Comparison of ENCODE assay signal across 26 cellular contexts in the genomic region with DNA sequence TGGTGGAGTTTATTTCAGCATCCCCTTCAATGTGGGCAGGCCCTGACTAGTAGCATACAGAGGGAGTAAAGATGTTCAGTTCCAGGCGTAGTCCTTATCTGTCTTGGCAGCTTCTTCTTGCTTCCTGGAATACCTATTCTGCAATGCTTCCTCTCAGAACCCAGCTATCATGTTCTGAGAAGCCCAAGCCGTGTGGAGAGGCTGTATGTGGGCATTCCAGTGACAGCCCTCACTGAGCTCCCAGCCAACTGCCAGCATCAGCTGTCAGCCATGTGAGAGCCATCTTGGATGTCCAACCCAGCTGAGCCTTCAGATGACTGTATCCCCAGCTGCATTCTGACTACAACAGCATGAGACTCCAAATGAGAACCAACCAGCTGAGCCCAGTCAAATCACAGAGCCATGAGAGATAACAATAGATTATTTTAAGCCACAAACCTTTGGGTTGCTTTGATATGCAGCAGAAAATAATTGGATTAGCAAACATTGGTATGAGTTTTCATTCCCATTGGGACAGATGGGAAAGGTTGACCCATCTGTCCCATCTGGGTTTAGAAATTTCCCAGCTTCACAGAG. TPM values are rescaled to one million over a fixed set of nuclear protein-coding genes. Genes with fewer than 3 reads are reported as not detected.
DNase-seq lines count a peak whose midpoint lies in the region; ATAC-seq and TF ChIP-seq lines count a peak whose summit lies in the region.
"Had no signal": no experiment of that assay in that cellular context is flagged by ENCODE, and none has a peak within 500 bp of the region (broad histone marks: within the 10 kb centered on the region; RNA-seq: fewer than 3 reads in every experiment).

No MANE protein-coding gene starts in this region.

- no peaks in the 10 kb centered on the region for H3K79me2 ChIP-seq in mesendoderm (ENCODE audit: control insufficient read depth, insufficient read depth, low read length)

- H3K9ac ChIP-seq in mesendoderm (ENCODE audit: low read length), result no peak overlapping the region

- H3K4me2 ChIP-seq in mesendoderm (ENCODE audit: low read length), result no peak overlapping the region

- no peak overlapping the region for H4K5ac ChIP-seq in mesendoderm (ENCODE audit: low read length)

- no peak overlapping the region for H3K18ac ChIP-seq in mesendoderm (ENCODE audit: low read length)

- CTCF ChIA-PET in A673 (lab: Charles Lee), result no interaction called here

- ATAC-seq in Right ventricle myocardium inferior, result no peak

- intact Hi-C loops in Right ventricle myocardium inferior (cut with DNase I), result no loop called here
- intact Hi-C loops in cardiac septum (cut with DNase I), result no loop called here
- intact Hi-C loops in A673 (cut with micrococcal nuclease; ENCODE audit: unreplicated experiment), result no loop called here

- TF ChIP-seq CTCF in WERI-Rb-1 (IDR thresholded peaks at IDR 0.05; ENCODE audit: low read depth, low read length) (no peak), A673 (conservative IDR thresholded peaks at IDR 0.05; ENCODE audit: low read depth, low read length) (no peak)

- no CpG with 5 or more reads among the region's 2 CpGs for WGBS in mesendoderm (ENCODE audit: extremely low coverage, insufficient coverage, low lambda C conversion rate)

- H3K4me1 ChIP-seq in mesendoderm (ENCODE audit: control insufficient read depth, low read depth, low read length), result peaks cover 4% of the 10 kb centered on the region
- no peaks in the 10 kb centered on the region for H3K4me1 ChIP-seq in A673 (ENCODE audit: insufficient read depth, low read length, poor library complexity, severe bottlenecking)
- H3K4me1 ChIP-seq: adrenal gland, right lobe of liver, suprapubic skin, uterus had no signal

- H2AK5ac ChIP-seq in mesendoderm (ENCODE audit: low read length), result no peak overlapping the region

- POLR2A ChIA-PET in A673 (lab: Charles Lee; ENCODE audit: low non-redundant PET), result no interaction called here

- no peak overlapping the region for H3K27ac ChIP-seq in WERI-Rb-1
- no peak overlapping the region for H3K27ac ChIP-seq in mesendoderm (ENCODE audit: low read depth, low read length)
- H3K27ac ChIP-seq in A673 (ENCODE audit: low read depth, low read length, poor library complexity, severe bottlenecking), result no peak overlapping the region
- H3K27ac ChIP-seq: adrenal gland, epithelial cell of prostate, right lobe of liver, suprapubic skin, uterus had no signal

- H4K8ac ChIP-seq in mesendoderm (ENCODE audit: low read depth, low read length), result no peak overlapping the region

- no peak overlapping the region for H3K23ac ChIP-seq in mesendoderm (ENCODE audit: low read length)

- H2BK120ac ChIP-seq in mesendoderm (ENCODE audit: low read depth, low read length), result no peak overlapping the region

- H3K9me3 ChIP-seq in WERI-Rb-1 (ENCODE audit: severe bottlenecking) (no peaks in the 10 kb centered on the region), A673 (ENCODE audit: low read depth, low read length, poor library complexity, severe bottlenecking) (no peaks in the 10 kb centered on the region)
- H3K9me3 ChIP-seq: adrenal gland, right lobe of liver, suprapubic skin, uterus had no signal

- H3K36me3 ChIP-seq in WERI-Rb-1, result no peaks in the 10 kb centered on the region
- H3K36me3 ChIP-seq in mesendoderm (ENCODE audit: control insufficient read depth, insufficient read depth, low read length), result no peaks in the 10 kb centered on the region
- H3K36me3 ChIP-seq in A673 (ENCODE audit: insufficient read depth, low read length, poor library complexity, severe bottlenecking), result no peaks in the 10 kb centered on the region
- H3K36me3 ChIP-seq: adrenal gland, right lobe of liver, suprapubic skin, uterus had no signal

- H3K4ac ChIP-seq in mesendoderm (ENCODE audit: low read depth, low read length), result no peak overlapping the region

- no peak overlapping the region for H2BK5ac ChIP-seq in mesendoderm (ENCODE audit: low read length)

- H2BK15ac ChIP-seq in mesendoderm (replicated peaks; ENCODE audit: low read depth), result no peak overlapping the region

- H3K27me3 ChIP-seq in WERI-Rb-1 (ENCODE audit: insufficient read depth, low read depth, severe bottlenecking) (no peaks in the 10 kb centered on the region), mesendoderm (ENCODE audit: insufficient read depth, low read length, poor library complexity) (no peaks in the 10 kb centered on the region), A673 (replicated peaks; ENCODE audit: insufficient read depth, low read depth, low read length, poor library complexity) (peaks cover 7% of the 10 kb centered on the region)
- H3K27me3 ChIP-seq: adrenal gland, right lobe of liver, suprapubic skin, uterus had no signal

- no peak overlapping the region for H3K4me3 ChIP-seq in WERI-Rb-1 (ENCODE audit: low read depth, low read length)
- no peak overlapping the region for H3K4me3 ChIP-seq in mesendoderm (ENCODE audit: low read length)
- no peak overlapping the region for H3K4me3 ChIP-seq in A673 (ENCODE audit: low read depth, low read length, poor library complexity, severe bottlenecking)
- H3K4me3 ChIP-seq: adrenal gland, right lobe of liver, suprapubic skin, uterus had no signal

- no TSS peak for BruUV-seq in A673 (replicated peaks; lab: Mats Ljungman, UMichigan)

- no peak overlapping the region for H3K56ac ChIP-seq in mesendoderm (ENCODE audit: low read length)

- H3K79me1 ChIP-seq in mesendoderm (ENCODE audit: low read length), result no peaks in the 10 kb centered on the region

- DNase-seq in CMK (ENCODE audit: low read depth) (peak; percentile 35), NCI-H524 (lab: John Stamatoyannopoulos, UW) (peak; percentile 96 to 97), WERI-Rb-1 (peak; percentile 35), mesendoderm (peak; percentile 53), Right ventricle myocardium inferior (ENCODE audit: missing footprints) (no peak), cardiac septum (ENCODE audit: low spot score) (no peak), germinal center (ENCODE audit: low spot score) (no peak), A673 (ENCODE audit: low spot score) (no peak)
- DNase-seq: activated CD4-positive, alpha-beta T cell treated with anti-CD3 and anti-CD28 coated beads, Interleukin-2, amount 50 U/mL, for 48 hours; activated CD4-positive, CD25-positive, alpha-beta regulatory T cell; activated naive CD4-positive, alpha-beta T cell treated with Interleukin-2 at 50 U/mL for 16 hours; adrenal gland; AML-193; CD4-positive, alpha-beta memory T cell; DMS153; HCEC 1CT; left cardiac atrium; MM.1S; NCI-H2081; posterior cingulate gyrus; right lobe of liver; stimulated activated CD4-positive, alpha-beta T cell treated with anti-CD3 and anti-CD28 coated beads, Interleukin-4, amount 100 ng/mL, for 4 hours; stimulated activated naive CD4-positive, alpha-beta T cell; uterus had no signal

RNA-seq across cellular contexts. Expression of gene CMTM7, which starts 8.4 kb away (rescaled TPM):
- polyA plus RNA-seq in mesendoderm (2013, experiment 1 of 2), result 62.8 TPM
- 61.0 TPM for polyA plus RNA-seq in mesendoderm (2013, experiment 2 of 2)
- total RNA-seq in Right ventricle myocardium inferior (5.0 TPM), cardiac septum (4.0 TPM), A673 (2021) (0.79 TPM in 1 of 2 replicates, not detected in the other)

Comparison
In these comparisons a context has a peak if more than half of its experiments do, and no peak if none do; other contexts are left out.
1. DNase-seq: peak in CMK (single experiment), NCI-H524 (2 of 2), WERI-Rb-1 (single experiment) and mesendoderm (single experiment); none in Right ventricle myocardium inferior (single experiment), cardiac septum (single experiment), germinal center (single experiment) and A673 (single experiment).